10 cellular contexts compared by ENCODE assay signal in the genomic region with DNA sequence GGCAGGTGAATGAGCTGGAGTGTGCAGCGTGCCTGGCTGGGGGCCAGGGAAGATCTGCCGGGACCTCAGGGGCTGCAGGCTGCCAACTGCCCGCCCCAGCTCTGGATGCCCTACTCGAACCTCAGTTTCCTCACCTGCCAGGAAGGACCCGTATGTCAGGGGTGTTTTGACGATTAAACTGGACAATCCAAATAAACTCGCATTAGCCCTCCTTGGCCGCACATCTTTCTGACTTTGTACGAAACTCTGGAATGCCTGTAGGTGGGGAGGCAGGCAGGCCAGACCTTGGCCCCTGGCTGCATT. TPM values are rescaled to one million over a fixed set of nuclear protein-coding genes. Genes with fewer than 3 reads are reported as not detected.
DNase-seq lines count a peak whose midpoint lies in the region; ATAC-seq and TF ChIP-seq lines count a peak whose summit lies in the region.
"Had no signal": no experiment of that assay in that cellular context is flagged by ENCODE, and none has a peak within 500 bp of the region (broad histone marks: within the 10 kb centered on the region; RNA-seq: fewer than 3 reads in every experiment).

No MANE protein-coding gene starts in this region.

- no peak overlapping the region for H3K4me3 ChIP-seq in mucosa of descending colon
- peak overlapping the region; percentile 61 to 73 (median 66) for H3K4me3 ChIP-seq in tibial nerve

- H3K27me3 Mint-ChIP-seq in activated T-cell treated with anti-CD3 and anti-CD28 coated beads, Interleukin-2, amount 50 U/mL, for 4 hours (ENCODE audit: low read depth), result peaks cover 43% of the 10 kb centered on the region
- H3K27me3 Mint-ChIP-seq in chondrocyte (ENCODE audit: low read depth), result no peaks in the 10 kb centered on the region

- TF ChIP-seq POLR2A in tibial nerve (IDR thresholded peaks at IDR 0.05), result no peak

- H3K9me3 Mint-ChIP-seq in activated T-cell treated with anti-CD3 and anti-CD28 coated beads, Interleukin-2, amount 50 U/mL, for 4 hours, result no peaks in the 10 kb centered on the region
- no peaks in the 10 kb centered on the region for H3K9me3 Mint-ChIP-seq in chondrocyte (ENCODE audit: low read depth)

- intact Hi-C loops in mucosa of descending colon (cut with DNase I, micrococcal nuclease), result no loop called here

- no peak overlapping the region for H3K27ac Mint-ChIP-seq in chondrocyte (ENCODE audit: unreplicated experiment)

- H3K9me3 ChIP-seq in mucosa of descending colon, result no peaks in the 10 kb centered on the region
- no peaks in the 10 kb centered on the region for H3K9me3 ChIP-seq in tibial nerve

- TF ChIP-seq CTCF in chondrocyte (IDR thresholded peaks at IDR 0.05) (no peak), mucosa of descending colon (IDR thresholded peaks at IDR 0.05) (no peak), tibial nerve (IDR thresholded peaks at IDR 0.05) (no peak)

- no peak for ATAC-seq in activated T-cell treated with anti-CD3 and anti-CD28 coated beads, Interleukin-2, amount 50 U/mL, for 4 hours
- peak; percentile 38 for ATAC-seq in mucosa of descending colon
- no peak for ATAC-seq in HG02884 (IDR thresholded peaks at IDR 0.05; ENCODE audit: unreplicated experiment)

- H3K27me3 ChIP-seq in tibial nerve, result no peaks in the 10 kb centered on the region

- WGBS in tibial nerve, 2 donors, result 46 to 71% methylated on average over 9 of the region's 9 CpGs

- peaks cover 6% of the 10 kb centered on the region for H3K4me1 Mint-ChIP-seq in activated T-cell treated with anti-CD3 and anti-CD28 coated beads, Interleukin-2, amount 50 U/mL, for 4 hours (ENCODE audit: low read depth)
- peaks cover 9% of the 10 kb centered on the region for H3K4me1 Mint-ChIP-seq in chondrocyte (ENCODE audit: low read depth)

- H3K36me3 Mint-ChIP-seq in activated T-cell treated with anti-CD3 and anti-CD28 coated beads, Interleukin-2, amount 50 U/mL, for 4 hours (ENCODE audit: insufficient read depth), result no peaks in the 10 kb centered on the region
- peaks cover 2% of the 10 kb centered on the region for H3K36me3 Mint-ChIP-seq in chondrocyte (ENCODE audit: low read depth)

- peaks cover 5% of the 10 kb centered on the region for H3K4me1 ChIP-seq in mucosa of descending colon (ENCODE audit: low read depth)
- peaks cover 0 to 22% (median 8%) of the 10 kb centered on the region in 4 donors for H3K4me1 ChIP-seq in tibial nerve

- no peak for TF ChIP-seq EP300 in tibial nerve (IDR thresholded peaks at IDR 0.05)

- H3K27ac ChIP-seq in tibial nerve, result peak overlapping the region; percentile 66 to 92 (median 80)

- DNase-seq in activated T-cell treated with anti-CD3 and anti-CD28 coated beads, Interleukin-2, amount 50 U/mL, for 4 hours, result no peak
- no peak for DNase-seq in activated T-cell treated with anti-CD3 and anti-CD28 coated beads, Interleukin-2, amount 50 U/mL, for 48 hours
- DNase-seq in chondrocyte (ENCODE audit: low spot score), result no peak
- no peak for DNase-seq in mucosa of descending colon
- DNase-seq in tibial nerve (ENCODE audit: low spot score in 2 of 2), result no peak
- DNase-seq in SK-N-DZ (ENCODE audit: low spot score), result no peak
- no peak for DNase-seq in NCI-H1417 treated with DMSO at 0.1 percent for 48 hours (lab: John Stamatoyannopoulos, UW)
- DNase-seq: DND-41, KG1 had no signal

- no peaks in the 10 kb centered on the region for H3K36me3 ChIP-seq in mucosa of descending colon (ENCODE audit: low read depth)
- peaks cover 0 to 5% (median 0%) of the 10 kb centered on the region in 3 donors for H3K36me3 ChIP-seq in tibial nerve

- peak overlapping the region; percentile 47 for H3K4me3 Mint-ChIP-seq in activated T-cell treated with anti-CD3 and anti-CD28 coated beads, Interleukin-2, amount 50 U/mL, for 4 hours
- H3K4me3 Mint-ChIP-seq in chondrocyte (ENCODE audit: unreplicated experiment), result peak overlapping the region; percentile 51

RNA-seq across cellular contexts. Expression of gene ZNF669, which starts 8.3 kb away (rescaled TPM):
- 1 to 10 TPM; 8.2 to 9.9 (median 9.8) TPM for total RNA-seq in activated T-cell treated with anti-CD3 and anti-CD28 coated beads, Interleukin-2, amount 50 U/mL, for 4 hours
- total RNA-seq in chondrocyte (6.1 to 9.3 TPM (median 8.3 TPM) in 3 replicates), mucosa of descending colon (1 to 10 TPM; 6.1 to 7.0 (median 6.3) TPM), tibial nerve (10 to 100 TPM in 1 of 4 donors, 1 to 10 TPM in 3; 6.0 to 12.2 (median 8.7) TPM)
- 14.6 and 37.8 TPM in 2 replicates for polyA plus RNA-seq in SK-N-DZ (2014; cell fraction: cytosol; rRNA removed)
- polyA plus RNA-seq in SK-N-DZ (2014; cell fraction: nucleus; rRNA removed), result 5.9 and 8.7 TPM in 2 replicates

RNA-seq across cellular contexts. Expression of gene ZNF670, which starts 33.8 kb away (rescaled TPM):
- 1 to 10 TPM; 2.8 to 3.5 (median 2.8) TPM for total RNA-seq in activated T-cell treated with anti-CD3 and anti-CD28 coated beads, Interleukin-2, amount 50 U/mL, for 4 hours
- 2.3 to 3.6 TPM (median 2.7 TPM) in 3 replicates for total RNA-seq in chondrocyte
- total RNA-seq in mucosa of descending colon, result 1 to 10 TPM; 1.9 to 3.4 (median 2.3) TPM
- 1 to 10 TPM; 1.4 to 2.3 (median 1.9) TPM for total RNA-seq in tibial nerve
- 14.3 and 15.3 TPM in 2 replicates for polyA plus RNA-seq in SK-N-DZ (2014; cell fraction: cytosol; rRNA removed)
- 7.6 and 10.0 TPM in 2 replicates for polyA plus RNA-seq in SK-N-DZ (2014; cell fraction: nucleus; rRNA removed)

RNA-seq across cellular contexts. Expression of gene ZNF124, which starts 59.4 kb away (rescaled TPM):
- 10 to 100 TPM; 16.6 to 19.6 (median 17.0) TPM for total RNA-seq in activated T-cell treated with anti-CD3 and anti-CD28 coated beads, Interleukin-2, amount 50 U/mL, for 4 hours
- total RNA-seq in chondrocyte (17.0 to 19.3 TPM (median 18.4 TPM) in 3 replicates), mucosa of descending colon (10 to 100 TPM; 41.8 to 78.5 (median 61.3) TPM), tibial nerve (10 to 100 TPM; 11.1 to 34.1 (median 15.6) TPM)
- 18.7 and 21.2 TPM in 2 replicates for polyA plus RNA-seq in SK-N-DZ (2014; cell fraction: cytosol; rRNA removed)
- 10.2 and 17.0 TPM in 2 replicates for polyA plus RNA-seq in SK-N-DZ (2014; cell fraction: nucleus; rRNA removed)
